ENCODE assay signal across 11 cellular contexts in genomic region chr7:18421297-18422004, GRCh38.
DNase-seq lines count a peak whose midpoint lies in the region; ATAC-seq lines count a peak whose summit lies in the region.
"Had no signal": no experiment of that assay in that cellular context is flagged by ENCODE, and none has a peak within 500 bp of the region (broad histone marks: within the 10 kb centered on the region; RNA-seq: fewer than 3 reads in every experiment).

No MANE protein-coding gene starts in this region.

- H3K27ac Mint-ChIP-seq in activated naive CD4-positive, alpha-beta T cell treated with anti-CD3 and anti-CD28 coated beads, Interleukin-2, amount 50 U/mL, for 72 hours, result no peak overlapping the region
- H3K27ac Mint-ChIP-seq: CD4-positive, alpha-beta T cell had no signal

- no peaks in the 10 kb centered on the region for H3K9me3 Mint-ChIP-seq in activated naive CD4-positive, alpha-beta T cell treated with anti-CD3 and anti-CD28 coated beads, Interleukin-2, amount 50 U/mL, for 72 hours
- H3K9me3 Mint-ChIP-seq: CD4-positive, alpha-beta T cell had no signal

- ATAC-seq in GM18907 (IDR thresholded peaks at IDR 0.05; ENCODE audit: unreplicated experiment), result peak; percentile 53
- no peak for ATAC-seq in activated naive CD4-positive, alpha-beta T cell treated with anti-CD3 and anti-CD28 coated beads, Interleukin-2, amount 50 U/mL, for 72 hours

- no peaks in the 10 kb centered on the region for H3K36me3 Mint-ChIP-seq in activated naive CD4-positive, alpha-beta T cell treated with anti-CD3 and anti-CD28 coated beads, Interleukin-2, amount 50 U/mL, for 72 hours

- DNase-seq in AG08395 (ENCODE audit: low spot score), result peak; percentile 14
- peak; percentile 88 for DNase-seq in NCI-H82 (lab: John Stamatoyannopoulos, UW)
- DNase-seq in glomerular visceral epithelial cell (ENCODE audit: extremely low spot score), result peak; percentile 65
- no peak for DNase-seq in activated naive CD4-positive, alpha-beta T cell treated with anti-CD3 and anti-CD28 coated beads, Interleukin-2, amount 50 U/mL, for 72 hours (ENCODE audit: low spot score in 2 of 2)
- no peak for DNase-seq in GM03348 (ENCODE audit: low spot score)
- DNase-seq in GDM1 (lab: John Stamatoyannopoulos, UW), result no peak
- no peak for DNase-seq in NCI-H1436 treated with DMSO at 0.1 percent for 48 hours (lab: John Stamatoyannopoulos, UW)
- DNase-seq: activated CD4-positive, CD25-positive, alpha-beta regulatory T cell; anterior cingulate cortex; CD4-positive, alpha-beta T cell had no signal

Comparison
In these comparisons a context has a peak if more than half of its experiments do, and no peak if none do; other contexts are left out.
1. DNase-seq: peak in AG08395 (single experiment), NCI-H82 (single experiment) and glomerular visceral epithelial cell (single experiment); none in activated naive CD4-positive, alpha-beta T cell treated with anti-CD3 and anti-CD28 coated beads, Interleukin-2, amount 50 U/mL, for 72 hours (0 of 2), GM03348 (single experiment), GDM1 (single experiment) and NCI-H1436 treated with DMSO at 0.1 percent for 48 hours (single experiment).